ENCODE assay signal across 8 cellular contexts in the genomic region with DNA sequence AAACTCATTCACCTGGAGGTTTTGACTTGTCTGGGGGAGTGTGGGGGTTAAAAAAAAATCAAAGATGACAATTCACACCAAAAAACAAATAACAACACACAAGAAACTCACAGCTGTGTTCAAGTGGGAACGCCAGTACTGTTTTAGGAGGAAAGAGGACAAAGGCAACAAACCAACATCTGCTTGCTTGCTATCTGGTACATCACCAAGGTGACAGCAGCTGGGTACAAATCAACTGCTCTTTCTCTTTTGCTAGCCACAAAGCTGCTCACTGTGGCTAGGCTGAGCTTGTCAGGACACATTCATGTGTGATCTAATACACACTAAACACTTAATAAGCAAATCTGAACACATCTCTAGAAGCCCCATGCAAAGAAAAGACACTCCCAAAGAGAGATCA.
DNase-seq lines count a peak whose midpoint lies in the region; ATAC-seq lines count a peak whose summit lies in the region.

No MANE protein-coding gene starts in this region.

- in situ Hi-C loops in G401 (cut with HindIII; ENCODE audit: low sequenced_read_pairs) = no loop called here

- H3K36me3 Mint-ChIP-seq in natural killer cell treated with Interleukin-12 subunit alpha and Interleukin-12 subunit beta and Interleukin-15 and Interleukin-18, amount 100 ng/mL, for 72 hours = peaks cover 21% of the 10 kb centered on the region

- peaks cover 7% of the 10 kb centered on the region for H3K9me3 Mint-ChIP-seq in natural killer cell treated with Interleukin-12 subunit alpha and Interleukin-12 subunit beta and Interleukin-15 and Interleukin-18, amount 100 ng/mL, for 72 hours

- peak; percentile 56 for DNase-seq in DMS53 (lab: John Stamatoyannopoulos, UW)
- DNase-seq in DMS53 treated with DMSO at 0.1 percent for 48 hours (lab: John Stamatoyannopoulos, UW; ENCODE audit: unreplicated experiment) = no peak
- no peak for DNase-seq in natural killer cell treated with Interleukin-12 subunit alpha and Interleukin-12 subunit beta and Interleukin-15 and Interleukin-18, amount 100 ng/mL, for 72 hours (ENCODE audit: low spot score)
- no peak for DNase-seq in G401 (ENCODE audit: low spot score)
- no peak for DNase-seq in activated gamma-delta T cell (lab: John Stamatoyannopoulos, UW)
- DNase-seq in T1000 (lab: John Stamatoyannopoulos, UW) = no peak

- H3K4me3 Mint-ChIP-seq in natural killer cell treated with Interleukin-12 subunit alpha and Interleukin-12 subunit beta and Interleukin-15 and Interleukin-18, amount 100 ng/mL, for 72 hours = peak overlapping the region; percentile 71

- H3K27me3 Mint-ChIP-seq in natural killer cell treated with Interleukin-12 subunit alpha and Interleukin-12 subunit beta and Interleukin-15 and Interleukin-18, amount 100 ng/mL, for 72 hours = no peaks in the 10 kb centered on the region

- H3K27ac Mint-ChIP-seq in natural killer cell treated with Interleukin-12 subunit alpha and Interleukin-12 subunit beta and Interleukin-15 and Interleukin-18, amount 100 ng/mL, for 72 hours = peak overlapping the region; percentile 92 to 96

- ATAC-seq in GM21619 (IDR thresholded peaks at IDR 0.05; ENCODE audit: unreplicated experiment) (peak; percentile 73), HG03571 (IDR thresholded peaks at IDR 0.05; ENCODE audit: unreplicated experiment) (peak; percentile 65)
- peak; percentile 54 to 81 for ATAC-seq in natural killer cell treated with Interleukin-12 subunit alpha and Interleukin-12 subunit beta and Interleukin-15 and Interleukin-18, amount 100 ng/mL, for 72 hours

- peaks cover 49 to 60% of the 10 kb centered on the region in 2 donors for H3K4me1 Mint-ChIP-seq in natural killer cell treated with Interleukin-12 subunit alpha and Interleukin-12 subunit beta and Interleukin-15 and Interleukin-18, amount 100 ng/mL, for 72 hours (ENCODE audit: low read depth in 2 of 2)
